ENCODE assay signal across 12 cellular contexts in the genomic region with DNA sequence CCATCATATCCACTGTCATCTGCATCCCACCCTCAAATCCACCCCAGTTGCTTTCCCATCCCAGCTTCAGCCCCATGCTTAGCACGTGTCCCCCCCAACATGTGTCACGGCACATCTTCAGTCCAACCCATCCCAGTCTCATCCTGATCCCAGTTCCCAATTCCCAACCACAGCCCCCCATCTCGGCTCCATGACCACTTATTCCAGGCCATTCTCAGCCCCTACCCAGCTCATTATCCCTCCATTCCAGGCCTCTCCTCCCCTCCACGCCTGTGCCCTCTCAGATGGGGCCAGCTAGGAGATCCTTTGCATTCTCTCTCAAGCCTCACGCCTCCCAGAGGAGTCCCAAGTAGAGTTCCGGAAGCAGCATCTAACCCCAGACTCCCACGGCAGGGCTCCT. TPM values are rescaled to one million over a fixed set of nuclear protein-coding genes. Genes with fewer than 3 reads are reported as not detected.
DNase-seq lines count a peak whose midpoint lies in the region; ATAC-seq, FAIRE-seq and TF ChIP-seq lines count a peak whose summit lies in the region.
"Had no signal": no experiment of that assay in that cellular context is flagged by ENCODE, and none has a peak within 500 bp of the region (broad histone marks: within the 10 kb centered on the region; RNA-seq: fewer than 3 reads in every experiment).

No MANE protein-coding gene starts in this region.

- CTCF ChIA-PET in Caco-2 (lab: Charles Lee) (interaction anchor here (1.0 to 3.7 kb wide), 3 partner anchors 17 to 69 kb away, joined by 3 to 19 read pairs (median 5); no protein-coding TSS in a partner anchor), H1 (lab: Charles Lee; ENCODE audit: partially characterized antibody) (interaction anchor here (0.7 to 10.4 kb wide), 6 partner anchors 15 to 41 kb away, joined by 4 to 162 read pairs (median 24); a partner anchor contains a TSS), GM10248 (lab: Yijun Ruan, JAX) (interaction anchor here (0.7 to 0.9 kb wide), 2 partner anchors 21 to 83 kb away, joined by 3 read pairs; no protein-coding TSS in a partner anchor)

- H2BK15ac ChIP-seq in H1 (ENCODE audit: low read length): peak overlapping the region; percentile 99

- no peak for TF ChIP-seq CTCF in Caco-2 (IDR thresholded peaks at IDR 0.05; ENCODE audit: insufficient read depth in 1 of 2, low read depth in 1 of 2, low read length in 1 of 2, severe bottlenecking in 1 of 2, unreplicated experiment in 1 of 2)
- no peak for TF ChIP-seq CTCF in H1 (IDR thresholded peaks at IDR 0.05; ENCODE audit: control extremely low read depth in 1 of 3, insufficient read depth in 1 of 3, low read depth in 1 of 3, low read length in 3 of 3)
- no peak for TF ChIP-seq CTCF in parathyroid adenoma (IDR thresholded peaks at IDR 0.05)
- no peak for TF ChIP-seq CTCF in GM10248 (IDR thresholded peaks at IDR 0.05; ENCODE audit: control extremely low read depth, extremely low read depth, low read depth, missing control alignments)
- TF ChIP-seq CTCF in body of pancreas (IDR thresholded peaks at IDR 0.05): no peak

- no peaks in the 10 kb centered on the region for H3K27me3 ChIP-seq in Caco-2 (replicated peaks; ENCODE audit: control insufficient read depth, insufficient read depth, low read length)
- H3K27me3 ChIP-seq in Karpas-422 (ENCODE audit: low read length): no peaks in the 10 kb centered on the region
- no peaks in the 10 kb centered on the region for H3K27me3 ChIP-seq in H1 (replicated peaks in 1 of 4; ENCODE audit: control insufficient read depth in 3 of 4, extremely low read depth in 1 of 4, insufficient read depth in 3 of 4, low read length in 3 of 4)
- no peaks in the 10 kb centered on the region for H3K27me3 ChIP-seq in parathyroid adenoma (ENCODE audit: control insufficient read depth, insufficient read depth, low read length)
- no peaks in the 10 kb centered on the region for H3K27me3 ChIP-seq in body of pancreas
- H3K27me3 ChIP-seq: MG63 had no signal

- no peaks in the 10 kb centered on the region for H3K9me3 Mint-ChIP-seq in Caco-2 (ENCODE audit: unreplicated experiment)

- H3K4me2 ChIP-seq in Karpas-422 (ENCODE audit: low read depth, low read length, poor library complexity, severe bottlenecking): no peak overlapping the region
- H3K4me2 ChIP-seq in H1 (ENCODE audit: insufficient read depth in 1 of 2, low read depth in 2 of 2, low read length in 2 of 2): peak overlapping the region; percentile 71 to 72
- H3K4me2 ChIP-seq in parathyroid adenoma (ENCODE audit: low read length): no peak overlapping the region

- H3K36me3 ChIP-seq in Caco-2 (ENCODE audit: control insufficient read depth, insufficient read depth, low read length): peaks cover 1% of the 10 kb centered on the region; the same call in 1 of the 2 replicates
- no peaks in the 10 kb centered on the region for H3K36me3 ChIP-seq in Karpas-422 (ENCODE audit: insufficient read depth, low read length)
- H3K36me3 ChIP-seq in H1 (ENCODE audit: control insufficient read depth in 2 of 4, insufficient read depth in 4 of 4, low read length in 3 of 4): peaks cover 3 to 23% (median 6%) of the 10 kb centered on the region in 4 experiments; a peak in 5 of 8 replicates
- H3K36me3 ChIP-seq in parathyroid adenoma (ENCODE audit: control insufficient read depth, insufficient read depth, low read length): no peaks in the 10 kb centered on the region
- H3K36me3 ChIP-seq in body of pancreas (replicated peaks in 1 of 2; ENCODE audit: insufficient read depth in 1 of 2, low read depth in 2 of 2): no peaks in the 10 kb centered on the region

- H3K9me2 ChIP-seq in Karpas-422 (replicated peaks; ENCODE audit: insufficient read depth, low read length): no peaks in the 10 kb centered on the region

- H3K79me2 ChIP-seq in Karpas-422 (ENCODE audit: low read length) (peaks cover 23% of the 10 kb centered on the region), H1 (ENCODE audit: control insufficient read depth in 1 of 2, insufficient read depth in 2 of 2, low read length in 2 of 2) (peaks cover 14 to 36% of the 10 kb centered on the region in 2 experiments), parathyroid adenoma (peaks cover 24% of the 10 kb centered on the region)

- H3K4me3 Mint-ChIP-seq in Caco-2 (ENCODE audit: unreplicated experiment): peak overlapping the region; percentile 74

- no peak for ATAC-seq in body of pancreas

- POLR2A ChIA-PET in Caco-2 (lab: Charles Lee) (interaction anchor here (1.3 kb wide), 1 partner anchor 23 kb away, joined by 4 read pairs; a partner anchor contains a TSS), H1 (lab: Charles Lee; ENCODE audit: partially characterized antibody) (interaction anchor here (65.5 to 67.5 kb wide), 2 partner anchors 5 to 6 kb away, joined by 3349 read pairs; a partner anchor contains a TSS), GM10248 (lab: Yijun Ruan, JAX) (interaction anchor here (0.7 kb wide), 1 partner anchor 162 kb away, joined by 6 read pairs; no protein-coding TSS in a partner anchor)

- TF ChIP-seq RAD21 in H1 (IDR thresholded peaks at IDR 0.05 in 1 of 2, conservative IDR thresholded peaks at IDR 0.05 in 1 of 2; ENCODE audit: low read depth in 2 of 2, low read length in 2 of 2): no peak

- peak overlapping the region; percentile 81; the same call in 1 of the 2 replicates for H2BK5ac ChIP-seq in H1 (ENCODE audit: low read depth, low read length)

- H3K4me1 Mint-ChIP-seq in Caco-2 (ENCODE audit: low read depth, unreplicated experiment): peaks cover 34% of the 10 kb centered on the region

- peaks cover 19% of the 10 kb centered on the region for H3K79me1 ChIP-seq in H1 (ENCODE audit: low read depth, low read length)

- H3K14ac ChIP-seq in H1 (ENCODE audit: insufficient read length): no peak overlapping the region

- H3K9me3 ChIP-seq in Caco-2 (no peaks in the 10 kb centered on the region), Karpas-422 (ENCODE audit: low read length) (no peaks in the 10 kb centered on the region), H1 (ENCODE audit: insufficient read depth in 2 of 2, low read depth in 1 of 2, low read length in 1 of 2) (no peaks in the 10 kb centered on the region), parathyroid adenoma (ENCODE audit: control insufficient read depth, low read length) (no peaks in the 10 kb centered on the region), body of pancreas (no peaks in the 10 kb centered on the region)
- H3K9me3 ChIP-seq: MG63 had no signal

- H2AFZ ChIP-seq in Karpas-422 (ENCODE audit: low read length): no peak overlapping the region
- H2AFZ ChIP-seq in H1 (ENCODE audit: low read length): no peak overlapping the region
- no peak overlapping the region for H2AFZ ChIP-seq in parathyroid adenoma

- DNase-seq in Caco-2 (no peak), Karpas-422 (no peak), H1 (ENCODE audit: low read depth in 1 of 2, low spot score in 2 of 2) (no peak), GM10248 (ENCODE audit: extremely low spot score) (no peak), T-helper 9 cell (no peak), body of pancreas (no peak)
- DNase-seq in stimulated activated CD4-positive, alpha-beta T cell treated with anti-CD3 and anti-CD28 coated beads, Interleukin-4, amount 100 ng/mL, for 24 hours: no peak
- DNase-seq: activated CD4-positive, alpha-beta T cell treated with anti-CD3 and anti-CD28 coated beads, Interleukin-2, amount 50 U/mL, for 1 hour; stimulated activated naive CD4-positive, alpha-beta T cell treated with Interleukin-2 at 50 U/mL for 16 hours had no signal

- H3K4me3 ChIP-seq in Caco-2 (ENCODE audit: low read depth, low read length) (no peak overlapping the region; the same call in 1 of the 2 replicates), Karpas-422 (ENCODE audit: low read length) (no peak overlapping the region), H1 (ENCODE audit: extremely low read depth in 1 of 4, insufficient read depth in 2 of 4, low read depth in 3 of 4, low read length in 4 of 4) (peak overlapping the region; percentile 23 to 91 (median 40); a peak in 6 of 8 replicates), parathyroid adenoma (ENCODE audit: low read depth, low read length) (no peak overlapping the region), body of pancreas (no peak overlapping the region)

- peaks cover 23% of the 10 kb centered on the region for H3K36me3 Mint-ChIP-seq in Caco-2 (ENCODE audit: insufficient read depth, unreplicated experiment)

- no TSS peak for BruUV-seq in Caco-2 (replicated peaks; lab: Mats Ljungman, UMichigan)

- peak overlapping the region; percentile 65; the same call in 1 of the 2 replicates for H2AK5ac ChIP-seq in H1 (ENCODE audit: low read depth, low read length)

- TF ChIP-seq POLR2A in H1 (IDR thresholded peaks at IDR 0.05; ENCODE audit: control extremely low read depth in 1 of 2, low read depth in 2 of 2, low read length in 2 of 2) (no peak), body of pancreas (IDR thresholded peaks at IDR 0.05) (no peak)

- no peak for TF ChIP-seq EP300 in H1 (IDR thresholded peaks at IDR 0.05; ENCODE audit: borderline replicate concordance in 1 of 2, low read depth in 2 of 2, low read length in 2 of 2)

- H3K23ac ChIP-seq in H1 (ENCODE audit: insufficient read length): no peak overlapping the region

- H2BK12ac ChIP-seq in H1 (ENCODE audit: low read depth, low read length): peak overlapping the region; percentile 94; the same call in 1 of the 2 replicates

- 59% methylated on average over 7 of the region's 7 CpGs; no CpG with 5 or more reads in 1 of the 2 experiments for WGBS in H1 (ENCODE audit: extremely low coverage in 1 of 2, insufficient coverage in 1 of 2, insufficient read length in 1 of 2, insufficient replicate concordance in 2 of 2, low coverage in 1 of 2, low lambda C conversion rate in 2 of 2, missing lambda C conversion rate in 1 of 2), 2 experiments
- 62 to 64% methylated on average over 7 of the region's 7 CpGs for WGBS in body of pancreas, 2 donors

- H3K27ac Mint-ChIP-seq in Caco-2 (ENCODE audit: unreplicated experiment): peak overlapping the region; percentile 11

- peak overlapping the region; percentile 48 for H4K5ac ChIP-seq in H1 (ENCODE audit: insufficient read length, low read depth, low read length)

- H2BK120ac ChIP-seq in H1 (replicated peaks; ENCODE audit: low read depth, low read length): no peak overlapping the region

- H3K4me1 ChIP-seq in Caco-2 (peaks cover 35% of the 10 kb centered on the region), Karpas-422 (ENCODE audit: low read length) (peaks cover 27% of the 10 kb centered on the region), H1 (replicated peaks in 1 of 4; ENCODE audit: control insufficient read depth in 3 of 4, insufficient read depth in 4 of 4, low read length in 3 of 4) (peaks cover 11 to 46% (median 39%) of the 10 kb centered on the region in 4 experiments), parathyroid adenoma (peaks cover 32% of the 10 kb centered on the region), body of pancreas (peaks cover 23% of the 10 kb centered on the region)

- peak overlapping the region; percentile 80 for H4K91ac ChIP-seq in H1 (replicated peaks; ENCODE audit: insufficient read length, low read length)

- H3K27ac ChIP-seq in Karpas-422 (ENCODE audit: low read length) (no peak overlapping the region), H1 (ENCODE audit: low read depth, low read length) (no peak overlapping the region), parathyroid adenoma (peak overlapping the region; percentile 24), body of pancreas (peak overlapping the region in 1 of 4 donors; percentile 47)

- H2BK20ac ChIP-seq in H1 (ENCODE audit: low read length): peak overlapping the region; percentile 90

- peaks cover 3% of the 10 kb centered on the region for H3K23me2 ChIP-seq in H1 (ENCODE audit: low read depth, low read length)

- peak overlapping the region; percentile 98 for H3K4ac ChIP-seq in H1 (replicated peaks; ENCODE audit: insufficient read length, low read depth, low read length)

- H3K9ac ChIP-seq in Karpas-422 (ENCODE audit: low read length): peak overlapping the region; percentile 27; the same call in 1 of the 2 replicates
- peak overlapping the region in 1 of 4 experiments; percentile 21; a peak in 2 of 7 replicates for H3K9ac ChIP-seq in H1 (replicated peaks in 1 of 4; ENCODE audit: extremely low read depth in 1 of 4, low read depth in 3 of 4, low read length in 3 of 4)
- H3K9ac ChIP-seq in parathyroid adenoma: no peak overlapping the region

- peak overlapping the region; percentile 62 for H3K56ac ChIP-seq in H1 (replicated peaks; ENCODE audit: insufficient read length, low read depth, low read length)

- no peak overlapping the region for H4K8ac ChIP-seq in H1 (ENCODE audit: extremely low read depth, insufficient read depth, low read length)

- FAIRE-seq in H1 (lab: Jason Lieb, UNC): no peak
- FAIRE-seq: islet of Langerhans had no signal

- no peaks in the 10 kb centered on the region for H3K27me3 Mint-ChIP-seq in Caco-2 (ENCODE audit: insufficient read depth, unreplicated experiment)

- intact Hi-C loops in Caco-2 (cut with micrococcal nuclease; ENCODE audit: unreplicated experiment) (no loop called here), body of pancreas (cut with DNase I) (loop anchor here (10.0 kb wide), 1 partner anchor 159 kb away; a partner anchor contains a TSS)

- H3K18ac ChIP-seq in H1 (ENCODE audit: extremely low read depth, low read length): peak overlapping the region; percentile 78

- H4K20me1 ChIP-seq in Karpas-422 (ENCODE audit: insufficient read depth, low read depth, low read length) (no peaks in the 10 kb centered on the region; the same call in 1 of the 2 replicates), H1 (replicated peaks in 1 of 2; ENCODE audit: control insufficient read depth in 1 of 2, insufficient read depth in 2 of 2, low read length in 2 of 2) (peaks cover 21% of the 10 kb centered on the region in 2 experiments)

RNA-seq across cellular contexts. Expression of a gene that starts 0.7 kb away (rescaled TPM):
- total RNA-seq in Caco-2 (2022) (139 and 144 TPM in 2 replicates), body of pancreas (10 to 100 TPM; 28.0 to 29.0 TPM)
- total RNA-seq in Karpas-422 (2014; rRNA removed; shearing (Covaris generic); ENCODE audit: low replicate concordance): 29.1 and 72.7 TPM in 2 replicates
- total RNA-seq in H1 (2021; fragmentation: NEBNext Ultra II Directional; extraction: Animal tissue kit (Norgen Biotek cat#: 25700)): 325 and 333 TPM in 2 replicates
- 168 and 250 TPM in 2 replicates for polyA plus RNA-seq in H1 (2011; rRNA removed)
- polyA plus RNA-seq in H1 (2011; cell fraction: cytosol; rRNA removed): 212 TPM
- polyA plus RNA-seq in H1 (2011; cell fraction: nucleus; rRNA removed): 1,074 TPM
- polyA plus RNA-seq in H1 (2012, experiment 1 of 2): 188 to 314 TPM (median 284 TPM) in 4 replicates
- polyA plus RNA-seq in H1 (2012, experiment 2 of 2): 241 TPM
- 332 TPM for polyA plus RNA-seq in H1 (2013, experiment 1 of 2)
- 350 TPM for polyA plus RNA-seq in H1 (2013, experiment 2 of 2)
- polyA minus RNA-seq in H1 (2011; rRNA and poly(A)+ RNA removed): 120 and 154 TPM in 2 replicates
- polyA minus RNA-seq in H1 (2011; cell fraction: cytosol; rRNA and poly(A)+ RNA removed): 133 TPM
- 288 TPM for polyA minus RNA-seq in H1 (2011; cell fraction: nucleus; rRNA and poly(A)+ RNA removed)

RNA-seq across cellular contexts. Expression of a gene that starts 23.3 kb away (rescaled TPM):
- 49.1 and 56.8 TPM in 2 replicates for total RNA-seq in Caco-2 (2022)
- total RNA-seq in Karpas-422 (2014; rRNA removed; shearing (Covaris generic); ENCODE audit: low replicate concordance): 53.6 and 138 TPM in 2 replicates
- total RNA-seq in H1 (2021; fragmentation: NEBNext Ultra II Directional; extraction: Animal tissue kit (Norgen Biotek cat#: 25700)): 86.7 and 94.2 TPM in 2 replicates
- 67.3 and 118 TPM in 2 replicates for polyA plus RNA-seq in H1 (2011; rRNA removed)
- polyA plus RNA-seq in H1 (2011; cell fraction: cytosol; rRNA removed): 69.8 TPM
- 396 TPM for polyA plus RNA-seq in H1 (2011; cell fraction: nucleus; rRNA removed)
- 66.9 to 114 TPM (median 104 TPM) in 4 replicates for polyA plus RNA-seq in H1 (2012, experiment 1 of 2)
- polyA plus RNA-seq in H1 (2012, experiment 2 of 2): 72.7 TPM
- 55.8 TPM for polyA plus RNA-seq in H1 (2013, experiment 1 of 2)
- 54.4 TPM for polyA plus RNA-seq in H1 (2013, experiment 2 of 2)
- polyA minus RNA-seq in H1 (2011; rRNA and poly(A)+ RNA removed): 22.3 and 28.0 TPM in 2 replicates
- 53.7 TPM for polyA minus RNA-seq in H1 (2011; cell fraction: cytosol; rRNA and poly(A)+ RNA removed)
- 149 TPM for polyA minus RNA-seq in H1 (2011; cell fraction: nucleus; rRNA and poly(A)+ RNA removed)
- 10 to 100 TPM in 1 of 2 donors, 1 to 10 TPM in 1; 7.3 to 15.8 TPM for total RNA-seq in body of pancreas

RNA-seq across cellular contexts. Expression of a gene that starts 27.5 kb away (rescaled TPM):
- total RNA-seq in Caco-2 (2022): 4.7 and 5.7 TPM in 2 replicates
- 26.8 and 59.4 TPM in 2 replicates for total RNA-seq in Karpas-422 (2014; rRNA removed; shearing (Covaris generic); ENCODE audit: low replicate concordance)
- total RNA-seq in H1 (2021; fragmentation: NEBNext Ultra II Directional; extraction: Animal tissue kit (Norgen Biotek cat#: 25700)): 8.0 and 8.6 TPM in 2 replicates
- 11.8 and 23.1 TPM in 2 replicates for polyA plus RNA-seq in H1 (2011; rRNA removed)
- 11.7 TPM for polyA plus RNA-seq in H1 (2011; cell fraction: cytosol; rRNA removed)
- polyA plus RNA-seq in H1 (2011; cell fraction: nucleus; rRNA removed): 12.5 TPM
- polyA plus RNA-seq in H1 (2012, experiment 1 of 2): 0.79 to 4.9 TPM (median 4.9 TPM) in 4 replicates
- polyA plus RNA-seq in H1 (2012, experiment 2 of 2): 2.8 TPM
- 5.2 TPM for polyA plus RNA-seq in H1 (2013, experiment 1 of 2)
- polyA plus RNA-seq in H1 (2013, experiment 2 of 2): 4.9 TPM
- 0.12 and 0.13 TPM in 2 replicates for polyA minus RNA-seq in H1 (2011; rRNA and poly(A)+ RNA removed)
- polyA minus RNA-seq in H1 (2011; cell fraction: cytosol; rRNA and poly(A)+ RNA removed): 5.2 TPM
- polyA minus RNA-seq in H1 (2011; cell fraction: nucleus; rRNA and poly(A)+ RNA removed): 7.5 TPM
- total RNA-seq in body of pancreas: 1 to 10 TPM in 1 of 2 donors, under 1 TPM in 1; 0.78 to 1.3 TPM

RNA-seq across cellular contexts. Expression of a gene that starts 35.5 kb away (rescaled TPM):
- total RNA-seq in Caco-2 (2022) (7.9 and 10.1 TPM in 2 replicates), body of pancreas (1 to 10 TPM; 3.3 to 5.4 TPM)
- 138 and 188 TPM in 2 replicates for total RNA-seq in Karpas-422 (2014; rRNA removed; shearing (Covaris generic); ENCODE audit: low replicate concordance)
- 6.4 and 8.6 TPM in 2 replicates for total RNA-seq in H1 (2021; fragmentation: NEBNext Ultra II Directional; extraction: Animal tissue kit (Norgen Biotek cat#: 25700))
- polyA plus RNA-seq in H1 (2011; rRNA removed): 4.2 and 6.3 TPM in 2 replicates
- polyA plus RNA-seq in H1 (2011; cell fraction: cytosol; rRNA removed): 4.7 TPM
- 28.3 TPM for polyA plus RNA-seq in H1 (2011; cell fraction: nucleus; rRNA removed)
- 5.7 to 10.5 TPM (median 6.6 TPM) in 4 replicates for polyA plus RNA-seq in H1 (2012, experiment 1 of 2)
- polyA plus RNA-seq in H1 (2012, experiment 2 of 2): 3.0 TPM
- 5.7 TPM for polyA plus RNA-seq in H1 (2013, experiment 1 of 2)
- polyA plus RNA-seq in H1 (2013, experiment 2 of 2): 5.5 TPM
- 1.3 and 3.3 TPM in 2 replicates for polyA minus RNA-seq in H1 (2011; rRNA and poly(A)+ RNA removed)
- polyA minus RNA-seq in H1 (2011; cell fraction: cytosol; rRNA and poly(A)+ RNA removed): 0.73 TPM
- polyA minus RNA-seq in H1 (2011; cell fraction: nucleus; rRNA and poly(A)+ RNA removed): 7.3 TPM

RNA-seq across cellular contexts. Expression of a gene that starts 42.7 kb away (rescaled TPM):
- total RNA-seq in Caco-2 (2022) (116 and 137 TPM in 2 replicates), body of pancreas (100 to 1,000 TPM in 1 of 2 donors, 10 to 100 TPM in 1; 86.1 to 115 TPM)
- total RNA-seq in Karpas-422 (2014; rRNA removed; shearing (Covaris generic); ENCODE audit: low replicate concordance): 104 and 195 TPM in 2 replicates
- total RNA-seq in H1 (2021; fragmentation: NEBNext Ultra II Directional; extraction: Animal tissue kit (Norgen Biotek cat#: 25700)): 101 and 102 TPM in 2 replicates
- polyA plus RNA-seq in H1 (2011; rRNA removed): 135 and 187 TPM in 2 replicates
- polyA plus RNA-seq in H1 (2011; cell fraction: cytosol; rRNA removed): 198 TPM
- 361 TPM for polyA plus RNA-seq in H1 (2011; cell fraction: nucleus; rRNA removed)
- 72.1 to 148 TPM (median 142 TPM) in 4 replicates for polyA plus RNA-seq in H1 (2012, experiment 1 of 2)
- 81.7 TPM for polyA plus RNA-seq in H1 (2012, experiment 2 of 2)
- 72.4 TPM for polyA plus RNA-seq in H1 (2013, experiment 1 of 2)
- polyA plus RNA-seq in H1 (2013, experiment 2 of 2): 70.9 TPM
- polyA minus RNA-seq in H1 (2011; rRNA and poly(A)+ RNA removed): 105 and 106 TPM in 2 replicates
- polyA minus RNA-seq in H1 (2011; cell fraction: cytosol; rRNA and poly(A)+ RNA removed): 142 TPM
- polyA minus RNA-seq in H1 (2011; cell fraction: nucleus; rRNA and poly(A)+ RNA removed): 80.9 TPM

Comparison
In these comparisons a context has a peak if more than half of its experiments do, and no peak if none do; other contexts are left out.
1. H3K4me3 ChIP-seq: peak in H1 (4 of 4); none in Caco-2 (single experiment), Karpas-422 (single experiment), parathyroid adenoma (single experiment) and body of pancreas (0 of 2).
2. H3K4me2 ChIP-seq: peak in H1 (2 of 2); none in Karpas-422 (single experiment) and parathyroid adenoma (single experiment).